24 cellular contexts compared by ENCODE assay signal in the genomic region with DNA sequence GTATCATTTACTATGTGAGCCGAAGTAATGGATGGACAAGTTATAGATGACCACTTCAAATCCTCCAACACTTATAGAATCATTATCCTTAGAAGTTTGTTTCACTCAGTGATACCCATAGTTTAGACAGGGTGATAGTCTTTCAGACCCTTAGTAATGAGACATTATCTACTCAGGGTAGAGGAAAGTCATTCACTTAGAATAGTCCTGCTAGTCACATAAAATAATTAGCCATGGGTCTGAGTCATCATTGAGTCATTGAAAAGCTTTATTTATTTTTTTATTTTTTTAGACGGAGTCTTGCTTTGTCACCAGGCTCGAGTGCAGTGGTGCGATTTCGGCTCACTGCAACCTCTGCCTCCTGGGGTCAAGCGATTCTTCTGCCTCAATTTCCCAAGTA.
A peak's percentile ranks its signal among the peaks of the same experiment; 100 is the strongest.
DNase-seq lines count a peak whose midpoint lies in the region; ATAC-seq and TF ChIP-seq lines count a peak whose summit lies in the region.
"Had no signal": no experiment of that assay in that cellular context is flagged by ENCODE, and none has a peak within 500 bp of the region (broad histone marks: within the 10 kb centered on the region; RNA-seq: fewer than 3 reads in every experiment).

No MANE protein-coding gene starts in this region.

- POLR2A ChIA-PET in HCT116 (lab: Charles Lee), result no interaction called here

- RAD21 ChIA-PET in HCT116 (lab: Charles Lee; ENCODE audit: low non-redundant PET in 1 of 2, low total read pairs in 2 of 2, uncharacterized antibody in 2 of 2, unreplicated experiment in 2 of 2), result no interaction called here

- ATAC-seq in HCT116 (no peak), GM18873 (IDR thresholded peaks at IDR 0.05; ENCODE audit: low FRiP score, unreplicated experiment) (no peak)
- ATAC-seq: K562, left cardiac atrium, psoas muscle had no signal

- no peak overlapping the region for H3K4me3 ChIP-seq in HCT116 (replicated peaks in 1 of 2; ENCODE audit: low read depth in 1 of 2, low read length in 2 of 2)
- H3K4me3 ChIP-seq: K562, psoas muscle, spleen, testis had no signal

- CTCF ChIA-PET in HCT116 (lab: Charles Lee), result interaction anchor here (0.8 kb wide), 1 partner anchor 12 kb away, joined by 3 read pairs; no protein-coding TSS in a partner anchor

- H3K9ac ChIP-seq in HCT116 (ENCODE audit: low read length), result no peak overlapping the region

- H3K4me2 ChIP-seq in HCT116 (ENCODE audit: low read length), result no peak overlapping the region

- H3K27me3 ChIP-seq in HCT116 (ENCODE audit: insufficient read depth, low read length), result no peaks in the 10 kb centered on the region
- H3K27me3 ChIP-seq: spleen, testis had no signal

- peaks cover 0 to 10% of the 10 kb centered on the region in 2 experiments; a peak in 2 of 4 replicates for H3K4me1 ChIP-seq in HCT116 (ENCODE audit: control insufficient read depth in 1 of 2, insufficient read depth in 2 of 2, low read length in 2 of 2)
- H3K4me1 ChIP-seq: psoas muscle, spleen, testis had no signal

- H2AFZ ChIP-seq in HCT116 (ENCODE audit: low read depth, low read length, poor library complexity, severe bottlenecking), result peak overlapping the region; percentile 35

- H3K36me3 ChIP-seq in HCT116 (ENCODE audit: control insufficient read depth in 1 of 2, insufficient read depth in 2 of 2, low read length in 2 of 2), result no peaks in the 10 kb centered on the region
- H3K36me3 ChIP-seq: spleen had no signal

- H3K79me2 ChIP-seq in HCT116 (ENCODE audit: insufficient read depth, low read length), result no peaks in the 10 kb centered on the region

- BruUV-seq in HCT116 (replicated peaks; lab: Mats Ljungman, UMichigan), result no TSS peak

- DNase-seq in A172 (ENCODE audit: low spot score), result peak; percentile 74
- no peak for DNase-seq in HCT116 (ENCODE audit: low read depth, low spot score)
- DNase-seq in SW480 (ENCODE audit: low spot score), result peak; percentile 1
- DNase-seq in glomerular visceral epithelial cell (ENCODE audit: extremely low spot score), result peak; percentile 31
- DNase-seq in NCI-H1930 (lab: John Stamatoyannopoulos, UW), result no peak
- DNase-seq in DMS79 (lab: John Stamatoyannopoulos, UW), result no peak
- no peak for DNase-seq in stimulated activated CD8-positive, alpha-beta memory T cell treated with anti-CD3 and anti-CD28 coated beads, Interleukin-4, amount 100 ng/mL, for 48 hours
- DNase-seq: activated CD4-positive, alpha-beta T cell treated with anti-CD3 and anti-CD28 coated beads, Interleukin-2, amount 10 ng/mL, durations not matched to agents 24 days and 14 days; activated CD8-positive, alpha-beta memory T cell treated with anti-CD3 and anti-CD28 coated beads, Interleukin-2, amount 50 U/mL, for 48 hours; activated gamma-delta T cell; amygdala; DMS79 treated with DMSO at 0.1 percent for 48 hours; endodermal cell; H7; left cardiac atrium; NCI-H1105; NCI-H2107; NCI-H526 treated with DMSO at 0.1 percent for 48 hours; psoas muscle; spleen; testis had no signal

- H3K9me2 ChIP-seq in HCT116 (ENCODE audit: insufficient read depth), result no peaks in the 10 kb centered on the region; the same call in 1 of the 2 replicates

- intact Hi-C loops in HCT116 (cut with micrococcal nuclease), result no loop called here

- H3K27ac ChIP-seq in HCT116 (ENCODE audit: low read depth, low read length), result no peak overlapping the region
- H3K27ac ChIP-seq: C4-2B, psoas muscle, spleen, testis had no signal

- no peak for TF ChIP-seq RAD21 in HCT116 (IDR thresholded peaks at IDR 0.05; ENCODE audit: low read depth)

- TF ChIP-seq POLR2A in HCT116 (IDR thresholded peaks at IDR 0.05; ENCODE audit: borderline replicate concordance, extremely low read depth, insufficient read depth, insufficient read length), result no peak

- no peaks in the 10 kb centered on the region for H3K9me3 ChIP-seq in HCT116 (ENCODE audit: control insufficient read depth in 1 of 2, insufficient read depth in 1 of 2, low read depth in 1 of 2, low read length in 2 of 2)
- H3K9me3 ChIP-seq: psoas muscle, testis had no signal

- TF ChIP-seq CTCF in HCT116 (IDR thresholded peaks at IDR 0.05 in 2 of 3, conservative IDR thresholded peaks at IDR 0.05 in 1 of 3; ENCODE audit: borderline replicate concordance in 1 of 3, insufficient read depth in 1 of 3, low read depth in 2 of 3, low read length in 2 of 3), result no peak

- no peaks in the 10 kb centered on the region for H4K20me1 ChIP-seq in HCT116 (ENCODE audit: insufficient read depth)

TF ChIP-seq in HCT116, 20 proteins besides CTCF, POLR2A, EP300 and RAD21:
- TF ChIP-seq JUND (IDR thresholded peaks at IDR 0.05) (peak; percentile 43), FOSL1 (IDR thresholded peaks at IDR 0.05; ENCODE audit: low read depth) (peak; percentile 62)
- TF ChIP-seq, protein P1, sequence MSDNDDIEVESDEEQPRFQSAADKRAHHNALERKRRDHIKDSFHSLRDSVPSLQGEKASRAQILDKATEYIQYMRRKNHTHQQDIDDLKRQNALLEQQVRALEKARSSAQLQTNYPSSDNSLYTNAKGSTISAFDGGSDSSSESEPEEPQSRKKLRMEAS (IDR thresholded peaks at IDR 0.05), result no peak
TF ChIP-seq in HCT116: peak in this region for 2.

Comparison
In these comparisons a context has a peak if more than half of its experiments do, and no peak if none do; other contexts are left out.
1. DNase-seq: peak in A172 (single experiment), SW480 (single experiment) and glomerular visceral epithelial cell (single experiment); none in HCT116 (single experiment), NCI-H1930 (0 of 2), DMS79 (single experiment) and stimulated activated CD8-positive, alpha-beta memory T cell treated with anti-CD3 and anti-CD28 coated beads, Interleukin-4, amount 100 ng/mL, for 48 hours (single experiment).